Comparison of ENCODE assay signal across 17 cellular contexts in the genomic region with DNA sequence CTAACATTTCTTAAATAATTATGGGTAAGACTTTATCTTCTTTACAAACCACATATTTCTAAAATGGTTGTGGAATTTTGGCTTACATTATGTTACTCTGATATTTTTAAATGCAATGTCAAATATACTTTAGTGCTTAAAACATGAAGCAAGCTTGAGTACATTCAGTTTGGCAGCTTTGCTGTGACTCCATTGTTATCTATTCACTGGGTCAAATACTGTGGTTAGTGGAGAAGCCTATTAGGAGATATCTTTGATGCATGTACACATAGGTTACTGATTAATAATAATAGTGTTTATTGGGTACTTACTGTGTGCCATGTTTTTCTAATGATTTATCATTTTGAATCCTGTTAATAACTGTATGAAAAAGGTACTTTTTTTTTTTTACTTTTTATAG.
"Had no signal": no experiment of that assay in that cellular context is flagged by ENCODE, and none has a peak within 500 bp of the region (broad histone marks: within the 10 kb centered on the region; RNA-seq: fewer than 3 reads in every experiment).

No MANE protein-coding gene starts in this region.

- DNase-seq: activated CD4-positive, alpha-beta T cell treated with anti-CD3 and anti-CD28 coated beads, Interleukin-2, amount 10 ng/mL, durations not matched to agents 24 days and 14 days; activated CD8-positive, alpha-beta memory T cell treated with anti-CD3 and anti-CD28 coated beads, Interleukin-2, amount 10 ng/mL, durations not matched to agents 7 days and 5 days; activated CD8-positive, alpha-beta T cell treated with anti-CD3 and anti-CD28 coated beads for 36 hours; activated gamma-delta T cell treated with Interleukin-2 at 50 U/mL for 16 hours; adrenal gland; left ventricle myocardium superior; natural killer cell; spleen; stimulated activated CD4-positive, alpha-beta T cell treated with anti-CD3 and anti-CD28 coated beads, Interleukin-4, amount 100 ng/mL, for 1 hour; stimulated activated naive CD8-positive, alpha-beta T cell treated with anti-CD3 and anti-CD28 coated beads, Interleukin-15, Interleukin-2, amounts not matched to agents 100 U/mL and 50 U/mL, for 24 hours; upper lobe of left lung had no signal

- H3K36me3 ChIP-seq: adrenal gland, breast epithelium, prostate gland, right atrium auricular region, spleen, upper lobe of left lung had no signal

- ATAC-seq: activated CD8-positive, alpha-beta memory T cell treated with anti-CD3 and anti-CD28 coated beads, Interleukin-2, amount 10 ng/mL, durations not matched to agents 7 days and 5 days; activated CD8-positive, alpha-beta T cell treated with anti-CD3 and anti-CD28 coated beads for 36 hours; activated naive CD4-positive, alpha-beta T cell treated with anti-CD3 and anti-CD28 coated beads, Interleukin-2, amount 50 U/mL, for 72 hours; left ventricle myocardium superior; stimulated activated naive CD8-positive, alpha-beta T cell treated with anti-CD3 and anti-CD28 coated beads, Interleukin-15, Interleukin-2, amounts not matched to agents 100 U/mL and 50 U/mL, for 24 hours had no signal

- H3K4me1 ChIP-seq: adrenal gland, breast epithelium, prostate gland, right atrium auricular region, spleen had no signal

- H3K9me3 ChIP-seq: breast epithelium, prostate gland, right atrium auricular region, spleen, upper lobe of left lung had no signal

- H3K27ac ChIP-seq: adrenal gland, breast epithelium, coronary artery, prostate gland, right atrium auricular region, spleen, upper lobe of left lung, VCaP had no signal

- H3K27me3 ChIP-seq: adrenal gland, breast epithelium, right atrium auricular region, spleen, upper lobe of left lung had no signal

- H3K4me3 ChIP-seq: adrenal gland, breast epithelium, coronary artery, prostate gland, right atrium auricular region, spleen, upper lobe of left lung had no signal
